10 cellular contexts compared by ENCODE assay signal in the genomic region with DNA sequence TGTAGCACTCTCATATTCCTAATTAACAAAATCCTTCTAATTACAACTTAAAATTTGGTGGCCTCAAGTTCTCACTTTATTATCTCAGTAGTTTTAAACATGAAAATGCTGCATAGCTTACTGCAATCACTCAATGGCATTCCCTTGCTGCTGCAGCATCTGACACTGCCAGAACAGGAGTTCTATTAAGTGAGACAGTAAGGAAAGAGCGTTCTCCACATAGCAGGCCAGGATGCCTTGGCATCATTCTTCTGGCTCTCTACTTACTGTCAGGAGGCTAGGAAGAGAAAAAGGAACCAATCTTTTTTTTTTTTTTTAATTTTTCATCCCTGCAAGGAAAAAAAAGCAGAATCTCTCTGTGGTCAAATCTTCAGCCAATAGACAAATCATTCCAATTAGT. TPM values are rescaled to one million over a fixed set of nuclear protein-coding genes. Genes with fewer than 3 reads are reported as not detected.
DNase-seq lines count a peak whose midpoint lies in the region; ATAC-seq, FAIRE-seq and TF ChIP-seq lines count a peak whose summit lies in the region.
"Had no signal": no experiment of that assay in that cellular context is flagged by ENCODE, and none has a peak within 500 bp of the region (broad histone marks: within the 10 kb centered on the region; RNA-seq: fewer than 3 reads in every experiment).

No MANE protein-coding gene starts in this region.

- no peaks in the 10 kb centered on the region; the same call in 1 of the 2 replicates for H3K9me3 ChIP-seq in AG04450 (ENCODE audit: control insufficient read depth, insufficient read depth, low read length)
- no peaks in the 10 kb centered on the region for H3K9me3 ChIP-seq in naive thymus-derived CD4-positive, alpha-beta T cell (ENCODE audit: control insufficient read depth in 2 of 3, low read length in 3 of 3)

- peaks cover 23% of the 10 kb centered on the region for H3K4me1 Mint-ChIP-seq in MCF 10A (ENCODE audit: insufficient read depth, unreplicated experiment)
- H3K4me1 Mint-ChIP-seq in naive thymus-derived CD4-positive, alpha-beta T cell, result peaks cover 57 to 75% (median 62%) of the 10 kb centered on the region in 7 donors

- H3K27ac Mint-ChIP-seq in MCF 10A (ENCODE audit: low read depth, unreplicated experiment), result peak overlapping the region; percentile 32
- peak overlapping the region; percentile 74 to 99 (median 91) for H3K27ac Mint-ChIP-seq in naive thymus-derived CD4-positive, alpha-beta T cell

- TSS peak; percentile 1 for BruUV-seq in MCF 10A (replicated peaks; lab: Mats Ljungman, UMichigan)

- ATAC-seq in naive thymus-derived CD4-positive, alpha-beta T cell, result no peak
- ATAC-seq: left colon had no signal

- peaks cover 50 to 55% of the 10 kb centered on the region in 2 donors for H3K4me1 ChIP-seq in naive thymus-derived CD4-positive, alpha-beta T cell (ENCODE audit: control insufficient read depth in 2 of 2, insufficient read depth in 2 of 2, low read length in 2 of 2)

- H3K4me3 ChIP-seq in AG04450 (ENCODE audit: low read depth, low read length), result peak overlapping the region; percentile 11; the same call in 1 of the 2 replicates
- peak overlapping the region; percentile 66 for H3K4me3 ChIP-seq in HL-60 (replicated peaks; ENCODE audit: insufficient read depth, low read length)
- H3K4me3 ChIP-seq in naive thymus-derived CD4-positive, alpha-beta T cell (ENCODE audit: low read length), result peak overlapping the region; percentile 74

- intact Hi-C loops in MCF 10A (cut with micrococcal nuclease), result no loop called here
- intact Hi-C loops in naive thymus-derived CD4-positive, alpha-beta T cell (cut with micrococcal nuclease), result loop anchor here (5.0 to 10.0 kb wide), 3 partner anchors 137 to 1126 kb away; a partner anchor contains a TSS

- CTCF ChIA-PET in AG04450 (lab: Charles Lee), result interaction anchor here (0.7 to 4.9 kb wide), 3 partner anchors 18 to 65 kb away, joined by 3 to 22 read pairs (median 19); no protein-coding TSS in a partner anchor
- CTCF ChIA-PET in MCF 10A (lab: Yijun Ruan, JAX), result interaction anchor here (0.6 to 6.6 kb wide), 8 partner anchors 9 to 210 kb away, joined by 3 to 78 read pairs (median 6); a partner anchor contains a TSS
- CTCF ChIA-PET in naive thymus-derived CD4-positive, alpha-beta T cell (lab: Charles Lee), result interaction anchor here (0.5 to 0.9 kb wide), 2 partner anchors 26 to 97 kb away, joined by 3 read pairs; no protein-coding TSS in a partner anchor

- no peaks in the 10 kb centered on the region for H3K27me3 ChIP-seq in AG04450 (ENCODE audit: control insufficient read depth, insufficient read depth, low read length)
- no peaks in the 10 kb centered on the region for H3K27me3 ChIP-seq in HL-60 (ENCODE audit: insufficient read depth, poor library complexity, severe bottlenecking)
- no peaks in the 10 kb centered on the region for H3K27me3 ChIP-seq in naive thymus-derived CD4-positive, alpha-beta T cell (ENCODE audit: control insufficient read depth in 2 of 2, insufficient read depth in 2 of 2, low read length in 2 of 2)

- no peak for TF ChIP-seq CTCF in AG04450 (IDR thresholded peaks at IDR 0.05; ENCODE audit: low read depth, low read length)
- TF ChIP-seq CTCF in HL-60 (IDR thresholded peaks at IDR 0.05; ENCODE audit: insufficient read depth, low read length), result no peak
- TF ChIP-seq CTCF in MCF 10A (IDR thresholded peaks at IDR 0.05; ENCODE audit: unreplicated experiment), result no peak
- no peak for TF ChIP-seq CTCF in D721Med (IDR thresholded peaks at IDR 0.05; ENCODE audit: insufficient read depth, missing control alignments)

- H3K27ac ChIP-seq in AG04450 (ENCODE audit: low read depth, low read length) (no peak overlapping the region), HL-60 (replicated peaks) (no peak overlapping the region)
- H3K27ac ChIP-seq in naive thymus-derived CD4-positive, alpha-beta T cell (ENCODE audit: low read depth, low read length), result peak overlapping the region; percentile 100

- H3K36me3 ChIP-seq in naive thymus-derived CD4-positive, alpha-beta T cell (ENCODE audit: control insufficient read depth in 2 of 3, insufficient read depth in 3 of 3, low read length in 3 of 3), result peaks cover 0 to 30% (median 4%) of the 10 kb centered on the region in 3 experiments

- peak overlapping the region; percentile 84 for H3K4me3 Mint-ChIP-seq in MCF 10A (ENCODE audit: unreplicated experiment)
- H3K4me3 Mint-ChIP-seq in naive thymus-derived CD4-positive, alpha-beta T cell, result peak overlapping the region; percentile 93 to 99 (median 96)

- DNase-seq in AG04450 (ENCODE audit: low read depth, low spot score) (no peak), HL-60 (ENCODE audit: low read depth in 1 of 2, low spot score in 1 of 2) (no peak), MCF 10A (ENCODE audit: unreplicated experiment) (peak; percentile 36), SIG-M5 (lab: John Stamatoyannopoulos, UW) (no peak), D721Med (ENCODE audit: insufficient read length, low spot score) (no peak), NCI-H1694 (lab: John Stamatoyannopoulos, UW) (no peak)
- no peak for DNase-seq in naive thymus-derived CD4-positive, alpha-beta T cell
- DNase-seq in effector CD4-positive, alpha-beta T cell, result no peak
- DNase-seq: left colon; stimulated activated naive CD4-positive, alpha-beta T cell treated with Interleukin-2 at 50 U/mL for 16 hours had no signal

- no peaks in the 10 kb centered on the region for H3K27me3 Mint-ChIP-seq in MCF 10A (ENCODE audit: insufficient read depth, unreplicated experiment)
- no peaks in the 10 kb centered on the region for H3K27me3 Mint-ChIP-seq in naive thymus-derived CD4-positive, alpha-beta T cell

- H3K36me3 Mint-ChIP-seq in MCF 10A (ENCODE audit: insufficient read depth, unreplicated experiment), result peaks cover 84% of the 10 kb centered on the region
- peaks cover 5 to 48% (median 36%) of the 10 kb centered on the region in 5 donors for H3K36me3 Mint-ChIP-seq in naive thymus-derived CD4-positive, alpha-beta T cell

- POLR2A ChIA-PET in AG04450 (lab: Yijun Ruan, JAX) (interaction anchor here (0.6 kb wide), 1 partner anchor 59 kb away, joined by 3 read pairs; a partner anchor contains a TSS), MCF 10A (lab: Yijun Ruan, JAX) (interaction anchor here (0.7 to 11.8 kb wide), 13 partner anchors 11 to 650 kb away, joined by 3 to 217 read pairs (median 11); a partner anchor contains a TSS)
- POLR2A ChIA-PET in naive thymus-derived CD4-positive, alpha-beta T cell (lab: Charles Lee), result interaction anchor here (0.9 to 4.9 kb wide), 4 partner anchors 13 to 64 kb away, joined by 3 to 106 read pairs (median 18); a partner anchor contains a TSS

- H3K9me3 Mint-ChIP-seq in MCF 10A (ENCODE audit: unreplicated experiment), result no peaks in the 10 kb centered on the region
- peaks cover 0 to 2% (median 0%) of the 10 kb centered on the region in 11 donors for H3K9me3 Mint-ChIP-seq in naive thymus-derived CD4-positive, alpha-beta T cell

- no peak for FAIRE-seq in D721Med (lab: Jason Lieb, UNC)

RNA-seq across cellular contexts. Expression of a gene that starts 3.2 kb away (rescaled TPM):
- polyA plus RNA-seq in AG04450 (2011; rRNA removed), result 265 and 305 TPM in 2 replicates
- 150 and 158 TPM in 2 replicates for polyA minus RNA-seq in AG04450 (2011; rRNA and poly(A)+ RNA removed)
- 519 and 557 TPM in 2 replicates for total RNA-seq in MCF 10A (2022)
- 100 to 1,000 TPM; 259 to 366 (median 327) TPM for total RNA-seq in naive thymus-derived CD4-positive, alpha-beta T cell
- polyA plus RNA-seq in naive thymus-derived CD4-positive, alpha-beta T cell, result 1,000 to 10,000 TPM in 1 of 2 donors, 100 to 1,000 TPM in 1; 935 to 1,159 TPM

RNA-seq across cellular contexts. Expression of a gene that starts 19.6 kb away (rescaled TPM):
- polyA plus RNA-seq in AG04450 (2011; rRNA removed), result 29.7 and 34.3 TPM in 2 replicates
- 16.1 and 16.2 TPM in 2 replicates for polyA minus RNA-seq in AG04450 (2011; rRNA and poly(A)+ RNA removed)
- 52.5 and 57.8 TPM in 2 replicates for total RNA-seq in MCF 10A (2022)
- total RNA-seq in naive thymus-derived CD4-positive, alpha-beta T cell, result 10 to 100 TPM; 27.6 to 65.1 (median 37.4) TPM
- 100 to 1,000 TPM; 115 to 130 TPM for polyA plus RNA-seq in naive thymus-derived CD4-positive, alpha-beta T cell

RNA-seq across cellular contexts. Expression of a gene that starts 58.9 kb away (rescaled TPM):
- 6.9 and 14.6 TPM in 2 replicates for polyA plus RNA-seq in AG04450 (2011; rRNA removed)
- 6.6 and 7.0 TPM in 2 replicates for polyA minus RNA-seq in AG04450 (2011; rRNA and poly(A)+ RNA removed)
- 18.5 and 18.9 TPM in 2 replicates for total RNA-seq in MCF 10A (2022)
- 100 to 1,000 TPM in 2 of 5 experiments, 10 to 100 TPM in 3; 58.6 to 122 (median 72.8) TPM for total RNA-seq in naive thymus-derived CD4-positive, alpha-beta T cell
- polyA plus RNA-seq in naive thymus-derived CD4-positive, alpha-beta T cell, result 10 to 100 TPM; 27.2 to 56.0 TPM

Comparison
In these comparisons a context has a peak if more than half of its experiments do, and no peak if none do; other contexts are left out.
1. H3K4me3 ChIP-seq: peak in every context shown above with its lines; median percentile 74 in naive thymus-derived CD4-positive, alpha-beta T cell; 66 in HL-60; 11 in AG04450.